In the genomic region with DNA sequence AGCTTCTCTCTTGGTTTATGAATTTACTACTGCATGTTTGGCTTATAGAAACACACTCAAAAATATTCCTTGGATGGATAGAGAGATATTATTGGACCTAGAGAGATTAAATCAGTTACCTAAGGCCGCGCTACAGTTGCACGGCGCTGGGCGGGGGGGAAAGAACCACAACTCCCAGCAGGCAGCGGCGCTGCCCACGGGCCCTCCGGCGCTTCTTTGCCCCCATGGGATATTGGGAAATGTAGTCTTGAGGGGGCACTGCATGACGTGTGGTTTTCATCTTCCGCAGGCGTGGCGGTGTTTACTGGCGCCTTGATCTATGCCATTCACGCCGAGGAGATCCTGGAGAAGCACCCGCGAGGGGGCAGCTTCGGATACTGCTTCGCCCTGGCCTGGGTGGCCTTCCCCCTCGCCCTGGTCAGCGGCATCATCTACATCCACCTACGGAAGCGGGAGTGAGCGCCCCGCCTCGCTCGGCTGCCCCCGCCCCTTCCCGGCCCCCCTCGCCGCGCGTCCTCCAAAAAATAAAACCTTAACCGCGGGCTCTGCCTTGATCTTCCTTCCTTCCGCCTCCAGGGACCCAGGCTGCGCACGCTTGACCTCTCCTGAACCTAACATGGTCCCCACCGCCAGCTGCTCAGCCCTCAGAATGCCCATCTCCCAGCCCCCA, we compare ENCODE assay signal across 8 cellular contexts. TPM values are rescaled to one million over a fixed set of nuclear protein-coding genes. Genes with fewer than 3 reads are reported as not detected.
DNase-seq lines count a peak whose midpoint lies in the region; ATAC-seq, FAIRE-seq and TF ChIP-seq lines count a peak whose summit lies in the region.

No MANE protein-coding gene starts in this region.

- TF ChIP-seq CTCF in VCaP (conservative IDR thresholded peaks at IDR 0.05) (peak; percentile 57), brain (conservative IDR thresholded peaks at IDR 0.05) (no peak), kidney (IDR thresholded peaks at IDR 0.05; ENCODE audit: borderline replicate concordance, extremely low read depth, insufficient read depth) (peak; percentile 6)

- H3K9me3 ChIP-seq in kidney (ENCODE audit: control insufficient read depth in 1 of 2, low read length in 2 of 2) = no peaks in the 10 kb centered on the region

- H3K27me3 Mint-ChIP-seq in brain = no peaks in the 10 kb centered on the region

- H3K4me3 ChIP-seq in kidney (ENCODE audit: low read length in 2 of 2) = peak overlapping the region; percentile 82 to 83

- peak; percentile 26 for ATAC-seq in GM21515 (IDR thresholded peaks at IDR 0.05; ENCODE audit: unreplicated experiment)

- peaks cover 11 to 26% of the 10 kb centered on the region in 2 donors for H3K4me1 ChIP-seq in kidney (ENCODE audit: control insufficient read depth in 1 of 2, insufficient read depth in 1 of 2, low read depth in 1 of 2, low read length in 2 of 2)

- peak overlapping the region; percentile 55 to 78 for H3K9ac ChIP-seq in kidney (ENCODE audit: low read length in 2 of 2)

- H3K27ac ChIP-seq in VCaP (peak overlapping the region; percentile 88), kidney (ENCODE audit: low read depth in 2 of 2, low read length in 2 of 2) (peak overlapping the region; percentile 92 to 96)

- no peak for FAIRE-seq in kidney (lab: Jason Lieb, UNC)

- H3K27ac Mint-ChIP-seq in brain = peak overlapping the region; percentile 88 to 98 (median 97)

- H3K4me1 Mint-ChIP-seq in brain = peaks cover 70% of the 10 kb centered on the region

- H3K36me3 ChIP-seq in kidney (ENCODE audit: control insufficient read depth in 1 of 2, insufficient read depth in 2 of 2, low read length in 2 of 2) = no peaks in the 10 kb centered on the region

- DNase-seq in Ammon's horn (ENCODE audit: low spot score) = peak; percentile 96
- peak; percentile 89 for DNase-seq in NCI-H1694 (lab: John Stamatoyannopoulos, UW)
- peak; percentile 94 for DNase-seq in kidney
- DNase-seq in stimulated activated CD4-positive, alpha-beta T cell treated with anti-CD3 and anti-CD28 coated beads, Interleukin-1b, Interleukin-23, amount 100 ng/mL, for 24 hours (ENCODE audit: low read depth in 4 of 4, low spot score in 1 of 4) = peak in 3 of 4 experiments; percentile 55 to 71 (median 70)
- no peak for DNase-seq in GM03348 (ENCODE audit: low spot score)

- peaks cover 24% of the 10 kb centered on the region for H3K36me3 Mint-ChIP-seq in brain

- peaks cover 0 to 21% (median 2%) of the 10 kb centered on the region in 5 experiments for H3K9me3 Mint-ChIP-seq in brain

- peak overlapping the region; percentile 82 to 93 (median 85) for H3K4me3 Mint-ChIP-seq in brain

- intact Hi-C loops in kidney (cut with DNase I) = no loop called here

RNA-seq across cellular contexts. Expression of a gene that starts 4.8 kb away (rescaled TPM):
- polyA plus RNA-seq in brain (ENCODE audit: insufficient read depth, low read depth, low replicate concordance) (24.9 TPM), kidney (ENCODE audit: insufficient read depth, low read depth, low replicate concordance) (75.9 TPM)
- 78.6 TPM for total RNA-seq in kidney

RNA-seq across cellular contexts. Expression of a gene that starts 33.6 kb away (rescaled TPM):
- 6.4 TPM for polyA plus RNA-seq in brain (ENCODE audit: insufficient read depth, low read depth, low replicate concordance)
- 9.2 TPM for total RNA-seq in kidney
- 15.7 TPM for polyA plus RNA-seq in kidney (ENCODE audit: insufficient read depth, low read depth, low replicate concordance)

RNA-seq across cellular contexts. Expression of a gene that starts 34.0 kb away (rescaled TPM):
- polyA plus RNA-seq in brain (ENCODE audit: insufficient read depth, low read depth, low replicate concordance) (8.6 TPM), kidney (ENCODE audit: insufficient read depth, low read depth, low replicate concordance) (not detected)
- not detected for total RNA-seq in kidney

Comparison
In these comparisons a context has a peak if more than half of its experiments do, and no peak if none do; other contexts are left out.
1. CTCF ChIP-seq: peak in VCaP (single experiment) and kidney (single experiment); none in brain (0 of 2).